In the genomic region with DNA sequence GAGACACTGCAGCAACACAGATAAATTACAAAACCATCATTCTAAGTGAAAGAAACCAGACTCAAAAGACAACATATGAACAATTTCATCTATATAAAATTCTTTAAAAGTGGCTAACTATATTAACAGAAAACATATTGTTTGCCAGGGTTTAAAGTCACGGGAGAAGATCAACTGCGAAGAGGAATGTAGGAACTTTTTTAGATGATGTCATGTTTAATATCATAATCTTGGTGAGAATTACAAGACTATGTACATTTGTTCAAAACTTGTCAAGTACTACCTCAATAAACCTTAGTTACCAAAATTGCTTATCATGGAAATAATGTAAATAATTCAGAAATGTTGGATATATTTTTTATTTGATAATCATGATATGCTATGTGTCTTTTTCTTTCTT, we compare ENCODE assay signal across 27 cellular contexts.
"Had no signal": no experiment of that assay in that cellular context is flagged by ENCODE, and none has a peak within 500 bp of the region (broad histone marks: within the 10 kb centered on the region; RNA-seq: fewer than 3 reads in every experiment).

No MANE protein-coding gene starts in this region.

- ATAC-seq: stimulated activated effector memory CD8-positive, alpha-beta T cell treated with anti-CD3 and anti-CD28 coated beads, Interleukin-12 subunit alpha, Interleukin-12 subunit beta, amount 100 ng/mL, for 72 hours; stimulated activated memory B cell treated with anti-CD40 and anti-IgM and Interleukin-4, amounts not matched to agents 10 μg/mL and 1 μg/mL and 100 μg/mL, for 72 hours; stimulated activated naive B cell treated with anti-CD40 and anti-IgM and Interleukin-4, amounts not matched to agents 10 μg/mL and 1 μg/mL and 100 μg/mL, for 72 hours; stimulated activated naive CD8-positive, alpha-beta T cell treated with anti-CD3 and anti-CD28 coated beads, Interleukin-15, amount 100 ng/mL, for 72 hours; stimulated activated naive CD8-positive, alpha-beta T cell treated with anti-CD3 and anti-CD28 coated beads, Interleukin-15, Interleukin-2, amounts not matched to agents 100 U/mL and 50 U/mL, for 24 hours; upper lobe of right lung had no signal

- DNase-seq: stimulated activated CD4-positive, alpha-beta T cell treated with anti-CD3 and anti-CD28 coated beads, Interleukin-2, amount 100 ng/mL, for 48 hours; stimulated activated CD4-positive, alpha-beta T cell treated with anti-CD3 and anti-CD28 coated beads, Interleukin-4, amount 100 ng/mL, for 1 hour; stimulated activated CD4-positive, alpha-beta T cell treated with anti-CD3 and anti-CD28 coated beads, Interleukin-4, amount 100 ng/mL, for 24 hours; stimulated activated CD4-positive, alpha-beta T cell treated with anti-CD3 and anti-CD28 coated beads, Interleukin-4, amount 100 ng/mL, for 4 hours; stimulated activated CD8-positive, alpha-beta memory T cell treated with anti-CD3 and anti-CD28 coated beads, Interleukin-4, amount 100 ng/mL, for 48 hours; stimulated activated naive B cell treated with anti-CD40 and anti-IgM and Interleukin-4, amounts not matched to agents 10 μg/mL and 1 μg/mL and 100 μg/mL, for 72 hours; stimulated activated naive CD4-positive, alpha-beta T cell; stimulated activated naive CD4-positive, alpha-beta T cell treated with Interleukin-2 at 50 U/mL for 16 hours; stimulated activated naive CD8-positive, alpha-beta T cell treated with anti-CD3 and anti-CD28 coated beads, Interleukin-15, amount 100 ng/mL, for 72 hours; stimulated activated naive CD8-positive, alpha-beta T cell treated with anti-CD3 and anti-CD28 coated beads, Interleukin-15, Interleukin-2, amounts not matched to agents 100 U/mL and 50 U/mL, for 24 hours; stomach; substantia nigra; testis; thyroid gland; tibial artery; transverse colon; trophoblast cell; upper lobe of left lung; upper lobe of right lung; uterus had no signal

- H3K4me3 ChIP-seq: stomach, suprapubic skin, testis, thoracic aorta, thyroid gland, tibial artery, tibial nerve, transverse colon, upper lobe of left lung, upper lobe of right lung, uterus, vagina had no signal

- FAIRE-seq: urothelium cell line had no signal

- H3K36me3 ChIP-seq: stomach, suprapubic skin, thoracic aorta, thyroid gland, tibial artery, tibial nerve, transverse colon, upper lobe of left lung, upper lobe of right lung, uterus, vagina had no signal

- H3K9me3 ChIP-seq: testis, thyroid gland, tibial artery, upper lobe of left lung, upper lobe of right lung, uterus, vagina had no signal

- H3K27me3 ChIP-seq: stomach, suprapubic skin, testis, thyroid gland, tibial artery, tibial nerve, transverse colon, upper lobe of left lung, upper lobe of right lung, uterus, vagina had no signal

- H3K4me1 ChIP-seq: stomach, suprapubic skin, testis, thyroid gland, tibial artery, tibial nerve, transverse colon, upper lobe of left lung, upper lobe of right lung, uterus, vagina had no signal

- H3K27ac ChIP-seq: stomach, suprapubic skin, testis, thoracic aorta, thyroid gland, tibial artery, tibial nerve, transverse colon, upper lobe of left lung, upper lobe of right lung, uterus, vagina had no signal
